1 cellular context compared by ENCODE assay signal in the genomic region with DNA sequence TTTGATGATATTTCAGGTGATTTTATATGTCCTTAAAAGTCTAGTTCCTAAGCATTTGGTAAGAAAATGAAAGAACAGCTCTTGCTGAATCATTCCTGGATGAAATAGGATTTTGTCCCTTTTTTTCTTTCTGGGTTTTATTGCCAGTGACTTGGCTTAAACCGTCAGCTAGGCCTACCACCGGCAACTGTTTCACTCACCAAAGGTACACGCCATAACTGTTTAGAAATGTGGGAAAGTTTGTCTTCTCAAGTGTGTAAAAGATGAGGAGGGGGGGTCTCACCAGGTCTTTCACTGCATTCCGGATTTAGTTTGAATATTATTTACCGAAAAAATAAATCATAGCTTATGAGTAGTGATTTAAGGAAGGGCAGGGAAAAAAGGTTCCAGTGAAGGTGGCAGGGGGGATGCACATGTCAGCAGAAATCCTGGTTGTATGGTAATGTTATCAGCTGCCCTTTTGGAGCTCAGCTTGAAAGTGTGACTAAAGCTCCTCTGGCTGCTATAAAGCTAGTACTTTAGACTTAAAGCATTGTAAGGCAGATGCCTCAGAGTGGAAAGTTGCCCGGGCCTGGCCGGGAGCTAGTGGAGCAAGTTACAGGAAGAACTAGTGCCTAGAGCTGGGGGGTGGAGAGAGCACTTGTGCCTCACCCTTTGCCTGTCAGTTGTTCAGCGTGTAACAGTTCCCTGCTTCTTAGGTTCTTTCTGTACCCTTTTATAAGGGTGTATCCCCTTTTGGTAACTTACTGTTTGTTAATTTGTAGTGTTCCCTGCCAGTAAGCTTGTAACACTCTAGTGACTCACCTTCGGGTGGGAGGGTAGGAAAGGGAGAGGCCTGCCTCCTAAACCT.
TF ChIP-seq lines count a peak whose summit lies in the region.

No MANE protein-coding gene starts in this region.

TF ChIP-seq in K562, 482 proteins besides CTCF, POLR2A, EP300 and RAD21 (continued from another document):
- TF ChIP-seq, protein P1, sequence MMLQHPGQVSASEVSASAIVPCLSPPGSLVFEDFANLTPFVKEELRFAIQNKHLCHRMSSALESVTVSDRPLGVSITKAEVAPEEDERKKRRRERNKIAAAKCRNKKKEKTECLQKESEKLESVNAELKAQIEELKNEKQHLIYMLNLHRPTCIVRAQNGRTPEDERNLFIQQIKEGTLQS (IDR thresholded peaks at IDR 0.05): peak; percentile 63
- TF ChIP-seq, protein P1 (CRISPR knock-in tag; conservative IDR thresholded peaks at IDR 0.05): no peak
- TF ChIP-seq HDAC1 (IDR thresholded peaks at IDR 0.05) (0 out of 4 replicates have a peak, but pooled peaks of 1 of the 2 experiments have one; percentile 38), TARDBP (IDR thresholded peaks at IDR 0.05) (no peak), JUND (IDR thresholded peaks at IDR 0.05; ENCODE audit: borderline replicate concordance, low read depth, low read length) (peak; percentile 71; the same call in 1 of the 2 replicates), JUND (tag; IDR thresholded peaks at IDR 0.05; ENCODE audit: borderline replicate concordance, low read depth, low read length) (peak; percentile 41; the same call in 1 of the 3 replicates), LCOR (CRISPR knock-in tag; IDR thresholded peaks at IDR 0.05) (no peak), MAFK (IDR thresholded peaks at IDR 0.05; ENCODE audit: low read length) (peak; percentile 5; the same call in 1 of the 2 replicates), ZNF384 (IDR thresholded peaks at IDR 0.05; ENCODE audit: low read depth, low read length) (no peak), LARP7 (IDR thresholded peaks at IDR 0.05) (no peak), SREBF1 (IDR thresholded peaks at IDR 0.05; ENCODE audit: borderline replicate concordance, low read depth, low read length) (no peak), MTF1 (CRISPR knock-in tag; IDR thresholded peaks at IDR 0.05; ENCODE audit: borderline replicate concordance) (no peak), FOSL1 (tag; conservative IDR thresholded peaks at IDR 0.05) (peak; percentile 53; the same call in 1 of the 2 replicates), POLR2AphosphoS2 (IDR thresholded peaks at IDR 0.05; ENCODE audit: low read length) (0 out of 2 replicates have a peak, but pooled peaks have one; percentile 23)
- TF ChIP-seq, protein P2, sequence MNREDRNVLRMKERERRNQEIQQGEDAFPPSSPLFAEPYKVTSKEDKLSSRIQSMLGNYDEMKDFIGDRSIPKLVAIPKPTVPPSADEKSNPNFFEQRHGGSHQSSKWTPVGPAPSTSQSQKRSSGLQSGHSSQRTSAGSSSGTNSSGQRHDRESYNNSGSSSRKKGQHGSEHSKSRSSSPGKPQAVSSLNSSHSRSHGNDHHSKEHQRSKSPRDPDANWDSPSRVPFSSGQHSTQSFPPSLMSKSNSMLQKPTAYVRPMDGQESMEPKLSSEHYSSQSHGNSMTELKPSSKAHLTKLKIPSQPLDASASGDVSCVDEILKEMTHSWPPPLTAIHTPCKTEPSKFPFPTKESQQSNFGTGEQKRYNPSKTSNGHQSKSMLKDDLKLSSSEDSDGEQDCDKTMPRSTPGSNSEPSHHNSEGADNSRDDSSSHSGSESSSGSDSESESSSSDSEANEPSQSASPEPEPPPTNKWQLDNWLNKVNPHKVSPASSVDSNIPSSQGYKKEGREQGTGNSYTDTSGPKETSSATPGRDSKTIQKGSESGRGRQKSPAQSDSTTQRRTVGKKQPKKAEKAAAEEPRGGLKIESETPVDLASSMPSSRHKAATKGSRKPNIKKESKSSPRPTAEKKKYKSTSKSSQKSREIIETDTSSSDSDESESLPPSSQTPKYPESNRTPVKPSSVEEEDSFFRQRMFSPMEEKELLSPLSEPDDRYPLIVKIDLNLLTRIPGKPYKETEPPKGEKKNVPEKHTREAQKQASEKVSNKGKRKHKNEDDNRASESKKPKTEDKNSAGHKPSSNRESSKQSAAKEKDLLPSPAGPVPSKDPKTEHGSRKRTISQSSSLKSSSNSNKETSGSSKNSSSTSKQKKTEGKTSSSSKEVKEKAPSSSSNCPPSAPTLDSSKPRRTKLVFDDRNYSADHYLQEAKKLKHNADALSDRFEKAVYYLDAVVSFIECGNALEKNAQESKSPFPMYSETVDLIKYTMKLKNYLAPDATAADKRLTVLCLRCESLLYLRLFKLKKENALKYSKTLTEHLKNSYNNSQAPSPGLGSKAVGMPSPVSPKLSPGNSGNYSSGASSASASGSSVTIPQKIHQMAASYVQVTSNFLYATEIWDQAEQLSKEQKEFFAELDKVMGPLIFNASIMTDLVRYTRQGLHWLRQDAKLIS (CRISPR knock-in tag; IDR thresholded peaks at IDR 0.05): no peak
- TF ChIP-seq, protein P3, sequence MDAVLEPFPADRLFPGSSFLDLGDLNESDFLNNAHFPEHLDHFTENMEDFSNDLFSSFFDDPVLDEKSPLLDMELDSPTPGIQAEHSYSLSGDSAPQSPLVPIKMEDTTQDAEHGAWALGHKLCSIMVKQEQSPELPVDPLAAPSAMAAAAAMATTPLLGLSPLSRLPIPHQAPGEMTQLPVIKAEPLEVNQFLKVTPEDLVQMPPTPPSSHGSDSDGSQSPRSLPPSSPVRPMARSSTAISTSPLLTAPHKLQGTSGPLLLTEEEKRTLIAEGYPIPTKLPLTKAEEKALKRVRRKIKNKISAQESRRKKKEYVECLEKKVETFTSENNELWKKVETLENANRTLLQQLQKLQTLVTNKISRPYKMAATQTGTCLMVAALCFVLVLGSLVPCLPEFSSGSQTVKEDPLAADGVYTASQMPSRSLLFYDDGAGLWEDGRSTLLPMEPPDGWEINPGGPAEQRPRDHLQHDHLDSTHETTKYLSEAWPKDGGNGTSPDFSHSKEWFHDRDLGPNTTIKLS (IDR thresholded peaks at IDR 0.05; ENCODE audit: borderline replicate concordance, low read depth): no peak
